ENCODE assay signal across 8 cellular contexts in genomic region chr20:38870733-38871559, GRCh38. TPM values are rescaled to one million over a fixed set of nuclear protein-coding genes. Genes with fewer than 3 reads are reported as not detected.
A peak's percentile ranks its signal among the peaks of the same experiment; 100 is the strongest.
DNase-seq lines count a peak whose midpoint lies in the region; ATAC-seq, FAIRE-seq and TF ChIP-seq lines count a peak whose summit lies in the region.

No MANE protein-coding gene starts in this region.

- 44% methylated on average over 12 of the region's 12 CpGs for whole genome bisulfite sequencing in GM12878 (ENCODE audit: insufficient coverage, insufficient replicate concordance, low lambda C conversion rate, missing lambda C conversion rate)

- no peaks in the 10 kb centered on the region for H3K36me3 Mint-ChIP-seq in natural killer cell

- TF ChIP-seq CTCF in OCI-LY1 (IDR thresholded peaks at IDR 0.05; ENCODE audit: low read length) = no peak
- no peak for TF ChIP-seq CTCF in GM12878 (IDR thresholded peaks at IDR 0.05 in 2 of 3, conservative IDR thresholded peaks at IDR 0.05 in 1 of 3; ENCODE audit: control insufficient read depth in 2 of 3, extremely low read depth in 1 of 3, insufficient read depth in 1 of 3, low read depth in 3 of 3, low read length in 3 of 3)
- TF ChIP-seq CTCF in natural killer cell (IDR thresholded peaks at IDR 0.05) = no peak

- no peak overlapping the region for H2AFZ ChIP-seq in OCI-LY1 (ENCODE audit: low read length)
- H2AFZ ChIP-seq in GM12878 (ENCODE audit: control insufficient read depth, low read depth, low read length) = no peak overlapping the region

- H3K27me3 ChIP-seq in OCI-LY1 (ENCODE audit: insufficient read depth, low read length) = no peaks in the 10 kb centered on the region
- H3K27me3 ChIP-seq in GM12878 (replicated peaks in 1 of 2; ENCODE audit: control insufficient read depth in 2 of 2, insufficient read depth in 2 of 2, low read length in 1 of 2) = no peaks in the 10 kb centered on the region

- TF ChIP-seq POLR2A in GM12878 (IDR thresholded peaks at IDR 0.05; ENCODE audit: low read depth, low read length) = no peak

- in situ Hi-C loops in GM12878 (cut with MboI) = loop anchor here (5.0 kb wide), 1 partner anchor 64 kb away; the partner anchor contains the start of gene PPP1R16B

- H3K79me2 ChIP-seq in OCI-LY1 (ENCODE audit: insufficient read depth, low read length) = no peaks in the 10 kb centered on the region
- H3K79me2 ChIP-seq in GM12878 (ENCODE audit: control insufficient read depth, insufficient read depth, low read length) = peaks cover 65% of the 10 kb centered on the region

- H3F3A ChIP-seq in OCI-LY1 (ENCODE audit: insufficient read depth, low read length) = peaks cover 21% of the 10 kb centered on the region

- H3K9me3 ChIP-seq in OCI-LY1 (ENCODE audit: low read length) = no peaks in the 10 kb centered on the region
- no peaks in the 10 kb centered on the region for H3K9me3 ChIP-seq in GM12878 (replicated peaks; ENCODE audit: control insufficient read depth, insufficient read depth, low read length)

- peak overlapping the region; percentile 43 for H3K4me3 Mint-ChIP-seq in natural killer cell

- CTCF ChIA-PET in GM12878 (lab: Yijun Ruan, JAX) = interaction anchor here (0.9 to 14.0 kb wide), 6 partner anchors 11 to 120 kb away, joined by 3 to 183 read pairs (median 43); partner anchors contain the start of gene PPP1R16B

- H3K27ac ChIP-seq in OCI-LY1 (ENCODE audit: low read depth, low read length, poor library complexity, severe bottlenecking) = peak overlapping the region; percentile 100
- H3K27ac ChIP-seq in GM12878 (ENCODE audit: control insufficient read depth, insufficient read depth) = peak overlapping the region; percentile 70

- peak overlapping the region; percentile 99 for H3K27ac Mint-ChIP-seq in natural killer cell

- H3K9ac ChIP-seq in OCI-LY1 (ENCODE audit: low read length) = peak overlapping the region; percentile 54
- H3K9ac ChIP-seq in GM12878 (ENCODE audit: control insufficient read depth, insufficient read depth, low read length) = no peak overlapping the region

- POLR2A ChIA-PET in GM12878 (lab: Charles Lee) = interaction anchor here (1.0 to 8.2 kb wide), 6 partner anchors 9 to 30 kb away, joined by 3 to 67 read pairs (median 34); no protein-coding TSS in a partner anchor

- DNase-seq in ELF-1 (ENCODE audit: low read depth, low spot score) (peak; percentile 68), GM12878 (ENCODE audit: low read depth, low spot score) (no peak), natural killer cell (no peak), NCI-H2029 treated with DMSO at 0.1 percent for 48 hours (lab: John Stamatoyannopoulos, UW) (no peak)

- ATAC-seq in GM12878 = no peak
- ATAC-seq in natural killer cell = no peak
- ATAC-seq in GM18517 (IDR thresholded peaks at IDR 0.05; ENCODE audit: unreplicated experiment) = no peak
- no peak for ATAC-seq in HG03442 (IDR thresholded peaks at IDR 0.05; ENCODE audit: unreplicated experiment)
- ATAC-seq in GM19397 (IDR thresholded peaks at IDR 0.05; ENCODE audit: unreplicated experiment) = no peak

- SMC1A ChIA-PET in GM12878 (lab: Charles Lee; ENCODE audit: uncharacterized antibody, unreplicated experiment) = interaction anchor here (0.7 to 16.9 kb wide), 5 partner anchors 10 to 64 kb away, joined by 3 to 248 read pairs (median 13); partner anchors contain the start of gene PPP1R16B

- H3K9me2 ChIP-seq in OCI-LY1 (ENCODE audit: low read depth, low read length) = no peaks in the 10 kb centered on the region

- no peaks in the 10 kb centered on the region for H3K9me3 Mint-ChIP-seq in natural killer cell

- H4K20me1 ChIP-seq in OCI-LY1 (ENCODE audit: insufficient read depth, low read length) (no peaks in the 10 kb centered on the region), GM12878 (ENCODE audit: control insufficient read depth, insufficient read depth) (no peaks in the 10 kb centered on the region)

- H3K36me3 ChIP-seq in OCI-LY1 (ENCODE audit: insufficient read depth, low read length) (peaks cover 5% of the 10 kb centered on the region; the same call in 1 of the 2 replicates), GM12878 (ENCODE audit: control insufficient read depth in 2 of 2, insufficient read depth in 2 of 2, low read length in 1 of 2) (peaks cover 0 to 5% of the 10 kb centered on the region in 2 experiments; a peak in 3 of 4 replicates)

- H3K4me1 ChIP-seq in OCI-LY1 (ENCODE audit: insufficient read depth, low read length, severe bottlenecking) (peaks cover 82% of the 10 kb centered on the region), GM12878 (ENCODE audit: control insufficient read depth, insufficient read depth, low read length) (peaks cover 66% of the 10 kb centered on the region)

- H3K4me1 Mint-ChIP-seq in natural killer cell = peaks cover 64 to 87% of the 10 kb centered on the region in 2 donors

- intact Hi-C loops in GM12878 (cut with micrococcal nuclease; ENCODE audit: unreplicated experiment) = no loop called here
- intact Hi-C loops in natural killer cell (cut with micrococcal nuclease) = no loop called here

- peak overlapping the region; percentile 39 for H3K4me2 ChIP-seq in OCI-LY1 (ENCODE audit: low read length)
- H3K4me2 ChIP-seq in GM12878 (ENCODE audit: control insufficient read depth, insufficient read depth) = peak overlapping the region; percentile 53

- TF ChIP-seq RAD21 in GM12878 (IDR thresholded peaks at IDR 0.05; ENCODE audit: insufficient read depth, low read depth, low read length) = no peak

- H3K27me3 Mint-ChIP-seq in natural killer cell (ENCODE audit: low read depth in 2 of 2) = no peaks in the 10 kb centered on the region

- no peak for TF ChIP-seq EP300 in GM12878 (IDR thresholded peaks at IDR 0.05; ENCODE audit: borderline replicate concordance in 1 of 2, control insufficient read depth in 1 of 2, low read depth in 2 of 2, low read length in 2 of 2)

- RAD21 ChIA-PET in GM12878 (lab: Charles Lee; ENCODE audit: unreplicated experiment) = interaction anchor here (0.6 to 14.5 kb wide), 9 partner anchors 8 to 115 kb away, joined by 3 to 205 read pairs (median 7); partner anchors contain the start of gene PPP1R16B

- BruUV-seq in GM12878 (replicated peaks; lab: Mats Ljungman, UMichigan) = no TSS peak

- H3K4me3 ChIP-seq in OCI-LY1 (ENCODE audit: low read depth, low read length, poor library complexity, severe bottlenecking) (no peak overlapping the region), GM12878 (peak overlapping the region; percentile 26; the same call in 1 of the 2 replicates)

- no peak for FAIRE-seq in GM12878 (lab: Jason Lieb, UNC)

TF ChIP-seq in GM12878, 131 proteins besides CTCF, POLR2A, EP300 and RAD21 (continues in another document):
- TF ChIP-seq POLR2AphosphoS5 (IDR thresholded peaks at IDR 0.05; ENCODE audit: low read length) = no peak
- no peak for TF ChIP-seq ZZZ3 (IDR thresholded peaks at IDR 0.05; ENCODE audit: control insufficient read depth, insufficient read length, low read depth)
- no peak for TF ChIP-seq YY1 (IDR thresholded peaks at IDR 0.05; ENCODE audit: low read depth, low read length)
- TF ChIP-seq FOXK2 (IDR thresholded peaks at IDR 0.05) = no peak
- TF ChIP-seq SKIL (IDR thresholded peaks at IDR 0.05; ENCODE audit: low read depth, poor library complexity, severe bottlenecking) = no peak

RNA-seq across cellular contexts. Expression of gene FAM83D, which starts 55.3 kb away (rescaled TPM):
- 14.1 and 16.3 TPM in 2 replicates for total RNA-seq in GM12878 (2013; cell fraction: nucleolus; rRNA removed)
- total RNA-seq in GM12878 (2014; rRNA removed) (21.5 and 21.6 TPM in 2 replicates), GM12878 (2014; rRNA removed; fragmentation: Illumina TruSeq; extraction: Trizol) (12.7 and 13.6 TPM in 2 replicates), GM12878 (2021) (16.6 and 18.2 TPM in 2 replicates), natural killer cell (1 to 10 TPM; 1.1 to 2.7 (median 2.1) TPM)
- 7.7 TPM for polyA plus RNA-seq in GM12878 (2011; ENCODE audit: low read depth)
- polyA plus RNA-seq in GM12878 (2011; rRNA removed) (32.4 and 34.8 TPM in 2 replicates), GM12878 (2014; fragmentation: Illumina TruSeq; extraction: Trizol) (19.7 and 20.2 TPM in 2 replicates), GM12878 (2014; fragmentation: Nextera tagmentation; extraction: Ambion mirVana) (1 to 10 TPM; 4.5 to 6.0 TPM), GM12878 (2014; rRNA removed) (17.4 and 19.1 TPM in 2 replicates), GM12878 (2016; fragmentation: Nextera tagmentation; extraction: Ambion mirVana) (10 to 100 TPM; 34.1 to 34.2 TPM)
- polyA plus RNA-seq in GM12878 (2011; cell fraction: cytosol; rRNA removed) = 28.1 and 32.3 TPM in 2 replicates
- polyA plus RNA-seq in GM12878 (2011; cell fraction: nucleus; rRNA removed) = 37.1 and 42.7 TPM in 2 replicates
- polyA plus RNA-seq in GM12878 (2012) = 9.5 and 10.5 TPM in 2 replicates
- polyA minus RNA-seq in GM12878 (2011; rRNA and poly(A)+ RNA removed) = 37.1 and 42.8 TPM in 2 replicates
- 13.1 and 15.3 TPM in 2 replicates for polyA minus RNA-seq in GM12878 (2011; cell fraction: cytosol; rRNA and poly(A)+ RNA removed)
- 18.9 and 35.2 TPM in 2 replicates for polyA minus RNA-seq in GM12878 (2011; cell fraction: nucleus; rRNA and poly(A)+ RNA removed)
